In genomic region chr5:77210091-77211012, GRCh38 we compare ENCODE assay signal across 8 cellular contexts. TPM values are rescaled to one million over a fixed set of nuclear protein-coding genes. Genes with fewer than 3 reads are reported as not detected.
DNase-seq lines count a peak whose midpoint lies in the region; ATAC-seq and TF ChIP-seq lines count a peak whose summit lies in the region.

PDE8B (plus strand) TSS chr5:77210680; CDS start chr5:77210926, 246 bp downstream.

- H3K27ac ChIP-seq in AG04450 (ENCODE audit: low read depth, low read length) (no peak within 1 kb of the TSS), brain microvascular endothelial cell (no peak within 1 kb of the TSS), substantia nigra (ENCODE audit: low read depth, low read length, poor library complexity, severe bottlenecking) (peak within 1 kb of the TSS; percentile 22)

- H3K4me3 ChIP-seq in AG04450 (ENCODE audit: low read depth, low read length) (peak within 1 kb of the TSS; percentile 46), HAP-1 (peak within 1 kb of the TSS; percentile 13), brain microvascular endothelial cell (ENCODE audit: low read depth, low read length) (peak within 1 kb of the TSS; percentile 44), lower leg skin (ENCODE audit: low read depth, poor library complexity, severe bottlenecking) (peak within 1 kb of the TSS; percentile 39)

- no peak for TF ChIP-seq POLR2A in lower leg skin (IDR thresholded peaks at IDR 0.05)

- TF ChIP-seq CTCF in AG04450 (IDR thresholded peaks at IDR 0.05; ENCODE audit: low read depth, low read length) = no peak
- TF ChIP-seq CTCF in brain microvascular endothelial cell (IDR thresholded peaks at IDR 0.05; ENCODE audit: low read depth, low read length, missing control alignments) = no peak
- TF ChIP-seq CTCF in lower leg skin (IDR thresholded peaks at IDR 0.05) = no peak

- H3K27me3 ChIP-seq in AG04450 (ENCODE audit: control insufficient read depth, insufficient read depth, low read length) = peaks cover 58% of the 10 kb centered on the region
- H3K27me3 ChIP-seq in HAP-1 (ENCODE audit: low read depth) = peaks cover 30% of the 10 kb centered on the region
- H3K27me3 ChIP-seq in brain microvascular endothelial cell (replicated peaks) = peaks cover 10% of the 10 kb centered on the region

- DNase-seq in AG04450 (ENCODE audit: low read depth, low spot score) (no peak), HAP-1 (ENCODE audit: low spot score in 2 of 2) (peak in 1 of 2 experiments; percentile 11), brain microvascular endothelial cell (no peak), lower leg skin (ENCODE audit: low spot score in 2 of 2) (no peak), substantia nigra (lab: John Stamatoyannopoulos, UW) (peak in 18 of 49 donors; percentile 5 to 69 (median 27)), DMS153 (lab: John Stamatoyannopoulos, UW) (no peak), NCI-H2171 treated with DMSO at 0.1 percent for 48 hours (lab: John Stamatoyannopoulos, UW) (no peak)

- in situ Hi-C loops in HAP-1 (cut with MboI; ENCODE audit: low sequenced_read_pairs) = no loop called here
- in situ Hi-C loops in brain microvascular endothelial cell (cut with HindIII; ENCODE audit: low pct_ligation_motif_present, low sequenced_read_pairs) = no loop called here

- H3K9me3 ChIP-seq in AG04450 (ENCODE audit: control insufficient read depth, insufficient read depth, low read length) (no peaks in the 10 kb centered on the region), HAP-1 (no peaks in the 10 kb centered on the region)

- no peak for ATAC-seq in GM21723 (IDR thresholded peaks at IDR 0.05; ENCODE audit: unreplicated experiment)

- H3K36me3 ChIP-seq in HAP-1 (replicated peaks) (no peaks in the 10 kb centered on the region), brain microvascular endothelial cell (replicated peaks) (no peaks in the 10 kb centered on the region)

- H3K4me1 ChIP-seq in HAP-1 = no peaks in the 10 kb centered on the region

- WGBS in lower leg skin, 2 donors = 2 to 3% methylated on average over 44 to 116 of the region's 116 CpGs

- CTCF ChIA-PET in AG04450 (lab: Charles Lee) = interaction anchor here (1.0 kb wide), 1 partner anchor 72 kb away, joined by 3 read pairs; no protein-coding TSS in a partner anchor

- intact Hi-C loops in lower leg skin (cut with DNase I; ENCODE audit: low total_unique reads) = no loop called here

- POLR2A ChIA-PET in AG04450 (lab: Yijun Ruan, JAX) = no interaction called here

RNA-seq across cellular contexts. Expression of gene PDE8B, which starts in this region (rescaled TPM):
- 0.02 TPM in 2 replicates for polyA plus RNA-seq in AG04450 (2011; rRNA removed)
- polyA minus RNA-seq in AG04450 (2011; rRNA and poly(A)+ RNA removed) = 0.13 TPM in 1 of 2 replicates, not detected in the other
- 1 to 10 TPM; 2.3 to 4.5 (median 2.6) TPM for total RNA-seq in lower leg skin
